ENCODE assay signal across 2 cellular contexts in genomic region chr22:48045369-48045768, GRCh38.
TF ChIP-seq lines count a peak whose summit lies in the region.

No MANE protein-coding gene starts in this region.

TF ChIP-seq in GM12878, 131 proteins besides CTCF, POLR2A, EP300 and RAD21 (continued from another document and continues in another):
- TF ChIP-seq BMI1 (IDR thresholded peaks at IDR 0.05; ENCODE audit: borderline replicate concordance) (no peak), JUND (IDR thresholded peaks at IDR 0.05; ENCODE audit: low read depth, low read length) (no peak), ASH2L (IDR thresholded peaks at IDR 0.05; ENCODE audit: borderline replicate concordance, low read depth) (no peak), ZBED1 (IDR thresholded peaks at IDR 0.05; ENCODE audit: borderline replicate concordance) (no peak), ZNF207 (IDR thresholded peaks at IDR 0.05; ENCODE audit: borderline replicate concordance) (no peak), NRF1 (conservative IDR thresholded peaks at IDR 0.05; ENCODE audit: low read depth, low read length) (no peak), PAX8 (IDR thresholded peaks at IDR 0.05) (no peak), ZNF24 (IDR thresholded peaks at IDR 0.05) (no peak), PBX3 (IDR thresholded peaks at IDR 0.05; ENCODE audit: insufficient replicate concordance, low read depth, low read length) (peak; percentile 47), STAT3 (IDR thresholded peaks at IDR 0.05; ENCODE audit: low read depth, low read length) (no peak), POLR2AphosphoS5 (IDR thresholded peaks at IDR 0.05; ENCODE audit: low read length) (no peak), BCL11A (IDR thresholded peaks at IDR 0.05; ENCODE audit: low read depth, low read length) (peak; percentile 61; the same call in 1 of the 2 replicates), FOXM1 (IDR thresholded peaks at IDR 0.05; ENCODE audit: low read depth, low read length) (no peak), CBX5 (IDR thresholded peaks at IDR 0.05; ENCODE audit: low read depth) (0 out of 2 replicates have a peak, but pooled peaks have one; percentile 27), CREM (IDR thresholded peaks at IDR 0.05; ENCODE audit: low read depth) (peak; percentile 54; the same call in 1 of the 2 replicates), PML (IDR thresholded peaks at IDR 0.05; ENCODE audit: low read length) (no peak), BACH1 (IDR thresholded peaks at IDR 0.05; ENCODE audit: borderline replicate concordance) (no peak), HDAC2 (IDR thresholded peaks at IDR 0.05) (no peak), SMAD5 (IDR thresholded peaks at IDR 0.05; ENCODE audit: low read depth) (no peak), MYB (IDR thresholded peaks at IDR 0.05; ENCODE audit: borderline replicate concordance, low read depth, low read length) (no peak), RELA (IDR thresholded peaks at IDR 0.05; ENCODE audit: borderline replicate concordance, partially characterized antibody) (no peak), ZBTB33 (IDR thresholded peaks at IDR 0.05) (no peak), KDM1A (IDR thresholded peaks at IDR 0.05; ENCODE audit: borderline replicate concordance) (no peak), ZSCAN29 (IDR thresholded peaks at IDR 0.05) (no peak), CBFB (IDR thresholded peaks at IDR 0.05; ENCODE audit: low read depth) (peak; percentile 79)
- TF ChIP-seq, protein P1, sequence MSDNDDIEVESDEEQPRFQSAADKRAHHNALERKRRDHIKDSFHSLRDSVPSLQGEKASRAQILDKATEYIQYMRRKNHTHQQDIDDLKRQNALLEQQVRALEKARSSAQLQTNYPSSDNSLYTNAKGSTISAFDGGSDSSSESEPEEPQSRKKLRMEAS (IDR thresholded peaks at IDR 0.05; ENCODE audit: low read depth, low read length), result no peak
- TF ChIP-seq, protein P2, sequence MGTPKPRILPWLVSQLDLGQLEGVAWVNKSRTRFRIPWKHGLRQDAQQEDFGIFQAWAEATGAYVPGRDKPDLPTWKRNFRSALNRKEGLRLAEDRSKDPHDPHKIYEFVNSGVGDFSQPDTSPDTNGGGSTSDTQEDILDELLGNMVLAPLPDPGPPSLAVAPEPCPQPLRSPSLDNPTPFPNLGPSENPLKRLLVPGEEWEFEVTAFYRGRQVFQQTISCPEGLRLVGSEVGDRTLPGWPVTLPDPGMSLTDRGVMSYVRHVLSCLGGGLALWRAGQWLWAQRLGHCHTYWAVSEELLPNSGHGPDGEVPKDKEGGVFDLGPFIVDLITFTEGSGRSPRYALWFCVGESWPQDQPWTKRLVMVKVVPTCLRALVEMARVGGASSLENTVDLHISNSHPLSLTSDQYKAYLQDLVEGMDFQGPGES (IDR thresholded peaks at IDR 0.05), result no peak
- TF ChIP-seq, protein P3, sequence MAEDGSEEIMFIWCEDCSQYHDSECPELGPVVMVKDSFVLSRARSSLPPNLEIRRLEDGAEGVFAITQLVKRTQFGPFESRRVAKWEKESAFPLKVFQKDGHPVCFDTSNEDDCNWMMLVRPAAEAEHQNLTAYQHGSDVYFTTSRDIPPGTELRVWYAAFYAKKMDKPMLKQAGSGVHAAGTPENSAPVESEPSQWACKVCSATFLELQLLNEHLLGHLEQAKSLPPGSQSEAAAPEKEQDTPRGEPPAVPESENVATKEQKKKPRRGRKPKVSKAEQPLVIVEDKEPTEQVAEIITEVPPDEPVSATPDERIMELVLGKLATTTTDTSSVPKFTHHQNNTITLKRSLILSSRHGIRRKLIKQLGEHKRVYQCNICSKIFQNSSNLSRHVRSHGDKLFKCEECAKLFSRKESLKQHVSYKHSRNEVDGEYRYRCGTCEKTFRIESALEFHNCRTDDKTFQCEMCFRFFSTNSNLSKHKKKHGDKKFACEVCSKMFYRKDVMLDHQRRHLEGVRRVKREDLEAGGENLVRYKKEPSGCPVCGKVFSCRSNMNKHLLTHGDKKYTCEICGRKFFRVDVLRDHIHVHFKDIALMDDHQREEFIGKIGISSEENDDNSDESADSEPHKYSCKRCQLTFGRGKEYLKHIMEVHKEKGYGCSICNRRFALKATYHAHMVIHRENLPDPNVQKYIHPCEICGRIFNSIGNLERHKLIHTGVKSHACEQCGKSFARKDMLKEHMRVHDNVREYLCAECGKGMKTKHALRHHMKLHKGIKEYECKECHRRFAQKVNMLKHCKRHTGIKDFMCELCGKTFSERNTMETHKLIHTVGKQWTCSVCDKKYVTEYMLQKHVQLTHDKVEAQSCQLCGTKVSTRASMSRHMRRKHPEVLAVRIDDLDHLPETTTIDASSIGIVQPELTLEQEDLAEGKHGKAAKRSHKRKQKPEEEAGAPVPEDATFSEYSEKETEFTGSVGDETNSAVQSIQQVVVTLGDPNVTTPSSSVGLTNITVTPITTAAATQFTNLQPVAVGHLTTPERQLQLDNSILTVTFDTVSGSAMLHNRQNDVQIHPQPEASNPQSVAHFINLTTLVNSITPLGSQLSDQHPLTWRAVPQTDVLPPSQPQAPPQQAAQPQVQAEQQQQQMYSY (CRISPR knock-in tag; IDR thresholded peaks at IDR 0.05), result no peak

TF ChIP-seq in GM23338, 12 proteins besides CTCF, POLR2A, EP300 and RAD21 (continued from another document):
- TF ChIP-seq POLR2AphosphoS5 (IDR thresholded peaks at IDR 0.05; ENCODE audit: low read depth), result no peak
- no peak for TF ChIP-seq JUNB (IDR thresholded peaks at IDR 0.05; ENCODE audit: unreplicated experiment)
TF ChIP-seq in GM23338: peak in this region for 0.
